1 cellular context compared by ENCODE assay signal in the genomic region with DNA sequence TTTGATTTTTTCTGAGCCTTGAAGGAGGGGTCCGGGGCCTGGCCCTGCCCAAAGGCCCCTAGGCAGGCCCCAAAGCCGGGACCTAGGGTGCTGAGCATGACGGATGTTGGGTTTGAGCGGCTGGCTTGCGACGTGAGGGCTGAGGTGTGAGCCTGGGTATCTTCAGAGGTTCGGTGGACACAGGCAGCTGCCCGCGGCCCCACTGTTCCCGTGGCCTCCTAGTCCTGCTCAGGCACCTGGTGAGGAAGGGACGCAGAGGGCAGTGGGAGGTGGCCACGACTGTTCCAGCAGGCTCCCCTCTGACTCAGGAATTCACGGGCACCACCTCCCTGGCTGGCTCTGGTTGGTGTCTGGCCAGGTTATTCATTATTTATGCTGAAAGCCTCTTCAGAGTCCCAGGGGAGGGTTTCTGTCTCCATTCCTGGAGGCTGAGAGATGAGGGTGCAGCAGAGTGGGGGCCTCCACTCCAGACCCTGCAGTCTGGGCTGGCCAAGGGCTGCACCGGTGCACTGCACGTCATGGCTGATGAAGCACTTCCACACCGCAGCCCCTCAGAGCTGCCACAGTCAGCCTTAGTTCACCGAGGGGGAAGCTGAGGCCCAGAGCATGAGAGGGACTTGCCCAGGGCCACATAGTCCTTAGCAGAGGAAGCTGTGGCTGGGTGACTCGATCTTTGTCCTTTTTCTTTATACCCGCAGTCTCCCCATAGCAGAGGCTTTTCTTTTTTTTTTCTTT.
TF ChIP-seq lines count a peak whose summit lies in the region.

No MANE protein-coding gene starts in this region.

TF ChIP-seq in HepG2, 621 proteins besides CTCF, POLR2A, EP300 and RAD21 (continues in another document):
- TF ChIP-seq, protein P1, sequence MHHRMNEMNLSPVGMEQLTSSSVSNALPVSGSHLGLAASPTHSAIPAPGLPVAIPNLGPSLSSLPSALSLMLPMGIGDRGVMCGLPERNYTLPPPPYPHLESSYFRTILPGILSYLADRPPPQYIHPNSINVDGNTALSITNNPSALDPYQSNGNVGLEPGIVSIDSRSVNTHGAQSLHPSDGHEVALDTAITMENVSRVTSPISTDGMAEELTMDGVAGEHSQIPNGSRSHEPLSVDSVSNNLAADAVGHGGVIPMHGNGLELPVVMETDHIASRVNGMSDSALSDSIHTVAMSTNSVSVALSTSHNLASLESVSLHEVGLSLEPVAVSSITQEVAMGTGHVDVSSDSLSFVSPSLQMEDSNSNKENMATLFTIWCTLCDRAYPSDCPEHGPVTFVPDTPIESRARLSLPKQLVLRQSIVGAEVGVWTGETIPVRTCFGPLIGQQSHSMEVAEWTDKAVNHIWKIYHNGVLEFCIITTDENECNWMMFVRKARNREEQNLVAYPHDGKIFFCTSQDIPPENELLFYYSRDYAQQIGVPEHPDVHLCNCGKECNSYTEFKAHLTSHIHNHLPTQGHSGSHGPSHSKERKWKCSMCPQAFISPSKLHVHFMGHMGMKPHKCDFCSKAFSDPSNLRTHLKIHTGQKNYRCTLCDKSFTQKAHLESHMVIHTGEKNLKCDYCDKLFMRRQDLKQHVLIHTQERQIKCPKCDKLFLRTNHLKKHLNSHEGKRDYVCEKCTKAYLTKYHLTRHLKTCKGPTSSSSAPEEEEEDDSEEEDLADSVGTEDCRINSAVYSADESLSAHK (CRISPR knock-in tag; IDR thresholded peaks at IDR 0.05; ENCODE audit: borderline replicate concordance): no peak
- TF ChIP-seq ZNF550 (CRISPR knock-in tag; IDR thresholded peaks at IDR 0.05; ENCODE audit: borderline replicate concordance) (no peak), SKI (IDR thresholded peaks at IDR 0.05; ENCODE audit: partially characterized antibody) (no peak), ZMYM3 (CRISPR knock-in tag; IDR thresholded peaks at IDR 0.05) (no peak), SP2 (CRISPR knock-in tag; IDR thresholded peaks at IDR 0.05) (no peak), ZNF75D (CRISPR knock-in tag; IDR thresholded peaks at IDR 0.05; ENCODE audit: borderline replicate concordance) (no peak), ZNF160 (CRISPR knock-in tag; IDR thresholded peaks at IDR 0.05) (no peak), KDM3A (CRISPR knock-in tag; IDR thresholded peaks at IDR 0.05; ENCODE audit: low read depth) (no peak), ZNF709 (CRISPR knock-in tag; IDR thresholded peaks at IDR 0.05) (peak; percentile 68; the same call in 1 of the 2 replicates), KDM5B (CRISPR knock-in tag; IDR thresholded peaks at IDR 0.05; ENCODE audit: borderline replicate concordance) (0 out of 2 replicates have a peak, but pooled peaks have one; percentile 5), STAG1 (CRISPR knock-in tag; IDR thresholded peaks at IDR 0.05) (no peak), SP4 (CRISPR knock-in tag; IDR thresholded peaks at IDR 0.05) (no peak), NR2F1 (CRISPR knock-in tag; IDR thresholded peaks at IDR 0.05) (no peak), ZFP36 (IDR thresholded peaks at IDR 0.05; ENCODE audit: borderline replicate concordance, low read depth, low read length, partially characterized antibody) (no peak), ELF1 (CRISPR knock-in tag; IDR thresholded peaks at IDR 0.05) (no peak), ZNF350 (CRISPR knock-in tag; IDR thresholded peaks at IDR 0.05; ENCODE audit: borderline replicate concordance, low read depth) (no peak), KAT7 (CRISPR knock-in tag; IDR thresholded peaks at IDR 0.05; ENCODE audit: borderline replicate concordance) (no peak), ZNF343 (CRISPR knock-in tag; IDR thresholded peaks at IDR 0.05) (no peak), ZBTB3 (CRISPR knock-in tag; IDR thresholded peaks at IDR 0.05; ENCODE audit: borderline replicate concordance, low read depth) (no peak), ZNF790 (CRISPR knock-in tag; IDR thresholded peaks at IDR 0.05; ENCODE audit: borderline replicate concordance) (no peak), ZNF263 (CRISPR knock-in tag; IDR thresholded peaks at IDR 0.05) (no peak), ONECUT2 (CRISPR knock-in tag; IDR thresholded peaks at IDR 0.05) (no peak), ZNF614 (CRISPR knock-in tag; IDR thresholded peaks at IDR 0.05; ENCODE audit: borderline replicate concordance) (no peak), MATR3 (CRISPR knock-in tag; IDR thresholded peaks at IDR 0.05) (no peak), ZNF562 (CRISPR knock-in tag; IDR thresholded peaks at IDR 0.05; ENCODE audit: borderline replicate concordance) (no peak), LCORL (IDR thresholded peaks at IDR 0.05) (no peak), LCORL (CRISPR knock-in tag; IDR thresholded peaks at IDR 0.05) (0 out of 2 replicates have a peak, but pooled peaks have one; percentile 29), HES4 (CRISPR knock-in tag; IDR thresholded peaks at IDR 0.05; ENCODE audit: borderline replicate concordance) (peak; percentile 45; the same call in 1 of the 2 replicates), ZBTB7B (CRISPR knock-in tag; IDR thresholded peaks at IDR 0.05) (no peak), CHCHD3 (CRISPR knock-in tag; IDR thresholded peaks at IDR 0.05) (no peak), THAP11 (CRISPR knock-in tag; IDR thresholded peaks at IDR 0.05) (no peak), ZNF124 (CRISPR knock-in tag; IDR thresholded peaks at IDR 0.05) (no peak), ZNF382 (CRISPR knock-in tag; IDR thresholded peaks at IDR 0.05; ENCODE audit: borderline replicate concordance) (no peak), ZNF777 (CRISPR knock-in tag; IDR thresholded peaks at IDR 0.05) (peak; percentile 51; the same call in 1 of the 2 replicates), REL (CRISPR knock-in tag; conservative IDR thresholded peaks at IDR 0.05) (no peak), ZSCAN9 (CRISPR knock-in tag; IDR thresholded peaks at IDR 0.05; ENCODE audit: borderline replicate concordance) (no peak), NFRKB (IDR thresholded peaks at IDR 0.05) (no peak)
- TF ChIP-seq, protein P2, sequence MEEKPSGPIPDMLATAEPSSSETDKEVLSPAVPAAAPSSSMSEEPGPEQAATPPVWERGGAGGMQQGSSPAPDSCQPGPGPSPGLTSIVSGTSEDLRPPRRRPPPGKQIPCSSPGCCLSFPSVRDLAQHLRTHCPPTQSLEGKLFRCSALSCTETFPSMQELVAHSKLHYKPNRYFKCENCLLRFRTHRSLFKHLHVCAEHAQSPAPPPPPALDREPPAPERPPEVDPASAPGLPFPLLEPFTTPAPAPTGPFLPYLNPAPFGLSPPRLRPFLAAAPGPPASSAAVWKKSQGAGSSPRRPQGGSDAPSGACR (CRISPR knock-in tag; IDR thresholded peaks at IDR 0.05): no peak
- TF ChIP-seq, protein P3, sequence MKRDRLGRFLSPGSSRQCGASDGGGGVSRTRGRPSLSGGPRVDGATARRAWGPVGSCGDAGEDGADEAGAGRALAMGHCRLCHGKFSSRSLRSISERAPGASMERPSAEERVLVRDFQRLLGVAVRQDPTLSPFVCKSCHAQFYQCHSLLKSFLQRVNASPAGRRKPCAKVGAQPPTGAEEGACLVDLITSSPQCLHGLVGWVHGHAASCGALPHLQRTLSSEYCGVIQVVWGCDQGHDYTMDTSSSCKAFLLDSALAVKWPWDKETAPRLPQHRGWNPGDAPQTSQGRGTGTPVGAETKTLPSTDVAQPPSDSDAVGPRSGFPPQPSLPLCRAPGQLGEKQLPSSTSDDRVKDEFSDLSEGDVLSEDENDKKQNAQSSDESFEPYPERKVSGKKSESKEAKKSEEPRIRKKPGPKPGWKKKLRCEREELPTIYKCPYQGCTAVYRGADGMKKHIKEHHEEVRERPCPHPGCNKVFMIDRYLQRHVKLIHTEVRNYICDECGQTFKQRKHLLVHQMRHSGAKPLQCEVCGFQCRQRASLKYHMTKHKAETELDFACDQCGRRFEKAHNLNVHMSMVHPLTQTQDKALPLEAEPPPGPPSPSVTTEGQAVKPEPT (CRISPR knock-in tag; IDR thresholded peaks at IDR 0.05; ENCODE audit: low read depth): no peak
- TF ChIP-seq, protein P4, sequence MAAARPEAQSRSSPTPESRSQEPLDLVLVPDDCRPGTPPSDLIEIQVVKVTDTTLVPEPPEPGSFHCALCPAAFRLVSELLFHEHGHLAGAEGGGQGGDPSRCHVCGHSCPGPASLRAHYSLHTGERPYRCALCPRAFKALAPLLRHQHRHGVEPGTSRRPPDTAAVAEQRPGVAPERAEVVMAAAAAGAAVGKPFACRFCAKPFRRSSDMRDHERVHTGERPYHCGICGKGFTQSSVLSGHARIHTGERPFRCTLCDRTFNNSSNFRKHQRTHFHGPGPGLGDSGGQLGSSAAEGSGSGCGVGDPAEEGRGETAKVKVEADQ (CRISPR knock-in tag; IDR thresholded peaks at IDR 0.05; ENCODE audit: borderline replicate concordance): no peak
- TF ChIP-seq, protein P5, sequence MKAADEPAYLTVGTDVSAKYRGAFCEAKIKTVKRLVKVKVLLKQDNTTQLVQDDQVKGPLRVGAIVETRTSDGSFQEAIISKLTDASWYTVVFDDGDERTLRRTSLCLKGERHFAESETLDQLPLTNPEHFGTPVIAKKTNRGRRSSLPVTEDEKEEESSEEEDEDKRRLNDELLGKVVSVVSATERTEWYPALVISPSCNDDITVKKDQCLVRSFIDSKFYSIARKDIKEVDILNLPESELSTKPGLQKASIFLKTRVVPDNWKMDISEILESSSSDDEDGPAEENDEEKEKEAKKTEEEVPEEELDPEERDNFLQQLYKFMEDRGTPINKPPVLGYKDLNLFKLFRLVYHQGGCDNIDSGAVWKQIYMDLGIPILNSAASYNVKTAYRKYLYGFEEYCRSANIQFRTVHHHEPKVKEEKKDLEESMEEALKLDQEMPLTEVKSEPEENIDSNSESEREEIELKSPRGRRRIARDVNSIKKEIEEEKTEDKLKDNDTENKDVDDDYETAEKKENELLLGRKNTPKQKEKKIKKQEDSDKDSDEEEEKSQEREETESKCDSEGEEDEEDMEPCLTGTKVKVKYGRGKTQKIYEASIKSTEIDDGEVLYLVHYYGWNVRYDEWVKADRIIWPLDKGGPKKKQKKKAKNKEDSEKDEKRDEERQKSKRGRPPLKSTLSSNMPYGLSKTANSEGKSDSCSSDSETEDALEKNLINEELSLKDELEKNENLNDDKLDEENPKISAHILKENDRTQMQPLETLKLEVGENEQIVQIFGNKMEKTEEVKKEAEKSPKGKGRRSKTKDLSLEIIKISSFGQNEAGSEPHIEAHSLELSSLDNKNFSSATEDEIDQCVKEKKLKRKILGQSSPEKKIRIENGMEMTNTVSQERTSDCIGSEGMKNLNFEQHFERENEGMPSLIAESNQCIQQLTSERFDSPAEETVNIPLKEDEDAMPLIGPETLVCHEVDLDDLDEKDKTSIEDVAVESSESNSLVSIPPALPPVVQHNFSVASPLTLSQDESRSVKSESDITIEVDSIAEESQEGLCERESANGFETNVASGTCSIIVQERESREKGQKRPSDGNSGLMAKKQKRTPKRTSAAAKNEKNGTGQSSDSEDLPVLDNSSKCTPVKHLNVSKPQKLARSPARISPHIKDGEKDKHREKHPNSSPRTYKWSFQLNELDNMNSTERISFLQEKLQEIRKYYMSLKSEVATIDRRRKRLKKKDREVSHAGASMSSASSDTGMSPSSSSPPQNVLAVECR (CRISPR knock-in tag; IDR thresholded peaks at IDR 0.05; ENCODE audit: borderline replicate concordance): no peak
- TF ChIP-seq, protein P6, sequence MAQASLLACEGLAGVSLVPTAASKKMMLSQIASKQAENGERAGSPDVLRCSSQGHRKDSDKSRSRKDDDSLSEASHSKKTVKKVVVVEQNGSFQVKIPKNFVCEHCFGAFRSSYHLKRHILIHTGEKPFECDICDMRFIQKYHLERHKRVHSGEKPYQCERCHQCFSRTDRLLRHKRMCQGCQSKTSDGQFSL (CRISPR knock-in tag; IDR thresholded peaks at IDR 0.05): no peak
- TF ChIP-seq, protein P7, sequence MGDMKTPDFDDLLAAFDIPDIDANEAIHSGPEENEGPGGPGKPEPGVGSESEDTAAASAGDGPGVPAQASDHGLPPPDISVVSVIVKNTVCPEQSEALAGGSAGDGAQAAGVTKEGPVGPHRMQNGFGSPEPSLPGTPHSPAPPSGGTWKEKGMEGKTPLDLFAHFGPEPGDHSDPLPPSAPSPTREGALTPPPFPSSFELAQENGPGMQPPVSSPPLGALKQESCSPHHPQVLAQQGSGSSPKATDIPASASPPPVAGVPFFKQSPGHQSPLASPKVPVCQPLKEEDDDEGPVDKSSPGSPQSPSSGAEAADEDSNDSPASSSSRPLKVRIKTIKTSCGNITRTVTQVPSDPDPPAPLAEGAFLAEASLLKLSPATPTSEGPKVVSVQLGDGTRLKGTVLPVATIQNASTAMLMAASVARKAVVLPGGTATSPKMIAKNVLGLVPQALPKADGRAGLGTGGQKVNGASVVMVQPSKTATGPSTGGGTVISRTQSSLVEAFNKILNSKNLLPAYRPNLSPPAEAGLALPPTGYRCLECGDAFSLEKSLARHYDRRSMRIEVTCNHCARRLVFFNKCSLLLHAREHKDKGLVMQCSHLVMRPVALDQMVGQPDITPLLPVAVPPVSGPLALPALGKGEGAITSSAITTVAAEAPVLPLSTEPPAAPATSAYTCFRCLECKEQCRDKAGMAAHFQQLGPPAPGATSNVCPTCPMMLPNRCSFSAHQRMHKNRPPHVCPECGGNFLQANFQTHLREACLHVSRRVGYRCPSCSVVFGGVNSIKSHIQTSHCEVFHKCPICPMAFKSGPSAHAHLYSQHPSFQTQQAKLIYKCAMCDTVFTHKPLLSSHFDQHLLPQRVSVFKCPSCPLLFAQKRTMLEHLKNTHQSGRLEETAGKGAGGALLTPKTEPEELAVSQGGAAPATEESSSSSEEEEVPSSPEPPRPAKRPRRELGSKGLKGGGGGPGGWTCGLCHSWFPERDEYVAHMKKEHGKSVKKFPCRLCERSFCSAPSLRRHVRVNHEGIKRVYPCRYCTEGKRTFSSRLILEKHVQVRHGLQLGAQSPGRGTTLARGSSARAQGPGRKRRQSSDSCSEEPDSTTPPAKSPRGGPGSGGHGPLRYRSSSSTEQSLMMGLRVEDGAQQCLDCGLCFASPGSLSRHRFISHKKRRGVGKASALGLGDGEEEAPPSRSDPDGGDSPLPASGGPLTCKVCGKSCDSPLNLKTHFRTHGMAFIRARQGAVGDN (CRISPR knock-in tag; IDR thresholded peaks at IDR 0.05): peak; percentile 80
- TF ChIP-seq, protein P8, sequence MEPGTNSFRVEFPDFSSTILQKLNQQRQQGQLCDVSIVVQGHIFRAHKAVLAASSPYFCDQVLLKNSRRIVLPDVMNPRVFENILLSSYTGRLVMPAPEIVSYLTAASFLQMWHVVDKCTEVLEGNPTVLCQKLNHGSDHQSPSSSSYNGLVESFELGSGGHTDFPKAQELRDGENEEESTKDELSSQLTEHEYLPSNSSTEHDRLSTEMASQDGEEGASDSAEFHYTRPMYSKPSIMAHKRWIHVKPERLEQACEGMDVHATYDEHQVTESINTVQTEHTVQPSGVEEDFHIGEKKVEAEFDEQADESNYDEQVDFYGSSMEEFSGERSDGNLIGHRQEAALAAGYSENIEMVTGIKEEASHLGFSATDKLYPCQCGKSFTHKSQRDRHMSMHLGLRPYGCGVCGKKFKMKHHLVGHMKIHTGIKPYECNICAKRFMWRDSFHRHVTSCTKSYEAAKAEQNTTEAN (CRISPR knock-in tag; conservative IDR thresholded peaks at IDR 0.05): no peak
- TF ChIP-seq, protein P9, sequence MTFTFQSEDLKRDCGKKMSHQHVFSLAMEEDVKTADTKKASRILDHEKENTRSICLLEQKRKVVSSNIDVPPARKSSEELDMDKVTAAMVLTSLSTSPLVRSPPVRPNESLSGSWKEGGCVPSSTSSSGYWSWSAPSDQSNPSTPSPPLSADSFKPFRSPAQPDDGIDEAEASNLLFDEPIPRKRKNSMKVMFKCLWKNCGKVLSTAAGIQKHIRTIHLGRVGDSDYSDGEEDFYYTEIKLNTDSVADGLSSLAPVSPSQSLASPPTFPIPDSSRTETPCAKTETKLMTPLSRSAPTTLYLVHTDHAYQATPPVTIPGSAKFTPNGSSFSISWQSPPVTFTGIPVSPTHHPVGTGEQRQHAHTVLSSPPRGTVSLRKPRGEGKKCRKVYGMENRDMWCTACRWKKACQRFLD (CRISPR knock-in tag; IDR thresholded peaks at IDR 0.05; ENCODE audit: borderline replicate concordance): no peak
